In the genomic region with DNA sequence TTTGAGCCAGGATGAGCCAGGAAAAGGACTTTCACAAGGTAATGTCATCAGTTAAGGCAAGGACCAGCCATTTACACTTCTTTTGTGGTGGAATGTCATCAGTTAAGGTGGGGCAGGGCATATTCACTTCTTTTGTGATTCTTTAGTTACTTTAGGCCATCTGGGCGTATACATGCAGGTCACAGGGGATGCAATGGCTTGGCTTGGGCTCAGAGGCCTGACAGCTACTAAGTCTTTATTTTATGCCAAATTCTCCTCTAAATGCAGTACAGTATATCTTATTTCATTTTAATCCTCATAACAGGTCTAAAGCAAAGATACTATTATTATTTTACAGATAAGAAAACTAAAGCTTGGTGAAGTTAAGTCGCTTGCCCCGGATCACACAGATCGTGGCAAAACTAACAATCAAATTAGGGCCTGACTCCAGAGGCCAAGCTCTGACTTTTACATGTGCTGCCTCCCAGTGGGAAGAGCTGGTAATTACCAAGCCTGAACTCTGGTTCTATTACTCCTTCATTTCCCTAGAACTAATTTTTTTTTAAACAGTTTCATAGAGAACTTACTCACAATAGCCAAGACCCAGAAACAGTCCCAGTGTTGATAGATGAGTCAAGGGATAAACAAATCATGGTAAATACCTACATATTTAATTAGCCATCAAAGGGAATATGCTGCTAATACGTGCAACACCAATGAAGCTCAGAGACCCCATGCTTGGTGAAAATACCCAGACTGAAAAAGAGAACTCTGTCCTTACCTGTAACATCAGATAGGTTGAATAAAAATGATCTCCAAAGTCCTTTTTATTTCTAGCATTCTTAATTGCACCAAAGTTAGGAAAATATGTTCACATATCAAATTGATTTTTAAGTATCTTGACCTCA, we compare ENCODE assay signal across 8 cellular contexts. TPM values are rescaled to one million over a fixed set of nuclear protein-coding genes. Genes with fewer than 3 reads are reported as not detected.
DNase-seq lines count a peak whose midpoint lies in the region; ATAC-seq and TF ChIP-seq lines count a peak whose summit lies in the region.

No MANE protein-coding gene starts in this region.

- H3K4me1 ChIP-seq in SJCRH30 (no peaks in the 10 kb centered on the region), adrenal gland (replicated peaks in 1 of 2) (no peaks in the 10 kb centered on the region)

- TF ChIP-seq POLR2A in adrenal gland (IDR thresholded peaks at IDR 0.05), result no peak

- H3K27ac ChIP-seq in SJCRH30, result no peak overlapping the region
- no peak overlapping the region for H3K27ac ChIP-seq in adrenal gland

- peak; percentile 78 for DNase-seq in DMS53 (lab: John Stamatoyannopoulos, UW)
- DNase-seq in SJCRH30, result peak; percentile 33 to 77
- DNase-seq in adrenal gland, result peak; percentile 60 to 80 (median 72)
- DNase-seq in hippocampal formation (lab: John Stamatoyannopoulos, UW), result peak; percentile 13 to 45
- peak; percentile 31 to 58 (median 53) for DNase-seq in stimulated activated CD4-positive, alpha-beta T cell treated with anti-CD3 and anti-CD28 coated beads, Interleukin-12 subunit alpha, Interleukin-12 subunit beta, amount 100 ng/mL, for 48 hours (ENCODE audit: low read depth in 2 of 3, low spot score in 1 of 3)

- 33 to 42% (median 36%) methylated on average over 5 of the region's 5 CpGs for WGBS in adrenal gland, 4 donors

- ATAC-seq in GM19438 (IDR thresholded peaks at IDR 0.05; ENCODE audit: low read depth, unreplicated experiment) (peak; percentile 74), HG03520 (IDR thresholded peaks at IDR 0.05; ENCODE audit: unreplicated experiment) (peak; percentile 60), GM19035 (IDR thresholded peaks at IDR 0.05; ENCODE audit: unreplicated experiment) (no peak)

- no peaks in the 10 kb centered on the region for H3K36me3 ChIP-seq in SJCRH30
- H3K36me3 ChIP-seq in adrenal gland (replicated peaks in 1 of 2), result no peaks in the 10 kb centered on the region

- no peaks in the 10 kb centered on the region; the same call in 1 of the 2 replicates for H3K9me3 ChIP-seq in SJCRH30 (replicated peaks)
- H3K9me3 ChIP-seq in adrenal gland (replicated peaks in 1 of 3), result no peaks in the 10 kb centered on the region

- TF ChIP-seq CTCF in adrenal gland (IDR thresholded peaks at IDR 0.05), result peak; percentile 66 to 80 (median 76)

- H3K4me3 ChIP-seq in SJCRH30 (no peak overlapping the region), adrenal gland (no peak overlapping the region)

- H3K27me3 ChIP-seq in SJCRH30 (no peaks in the 10 kb centered on the region), adrenal gland (no peaks in the 10 kb centered on the region)

- intact Hi-C loops in adrenal gland (cut with DNase I), result loop anchor here in 1 of 2 donors (5.0 kb wide), 1 partner anchor 934 kb away; no protein-coding TSS in a partner anchor

RNA-seq across cellular contexts. Expression of a gene that starts 35.4 kb away (rescaled TPM):
- 2.4 and 2.8 TPM in 2 replicates for total RNA-seq in SJCRH30 (2014; rRNA removed; shearing (Covaris generic))
- total RNA-seq in adrenal gland, result 10 to 100 TPM in 1 of 8 donors, 1 to 10 TPM in 7; 3.8 to 10.4 (median 8.0) TPM
- polyA plus RNA-seq in adrenal gland, result 1 to 10 TPM; 2.6 to 8.3 (median 4.6) TPM

RNA-seq across cellular contexts. Expression of a gene that starts 55.5 kb away (rescaled TPM):
- total RNA-seq in SJCRH30 (2014; rRNA removed; shearing (Covaris generic)), result 178 and 199 TPM in 2 replicates
- total RNA-seq in adrenal gland, result 100 to 1,000 TPM in 1 of 8 donors, 10 to 100 TPM in 7; 53.9 to 119 (median 84.6) TPM
- polyA plus RNA-seq in adrenal gland, result 100 to 1,000 TPM in 1 of 3 donors, 10 to 100 TPM in 2; 61.6 to 123 (median 62.6) TPM

RNA-seq across cellular contexts. Expression of a gene that starts 55.8 kb away (rescaled TPM):
- total RNA-seq in SJCRH30 (2014; rRNA removed; shearing (Covaris generic)), result 68.0 and 79.4 TPM in 2 replicates
- 10 to 100 TPM; 56.9 to 84.5 (median 71.2) TPM for total RNA-seq in adrenal gland
- polyA plus RNA-seq in adrenal gland, result 100 to 1,000 TPM in 2 of 3 donors, 10 to 100 TPM in 1; 73.1 to 174 (median 126) TPM
